16 cellular contexts compared by ENCODE assay signal in genomic region chr5:149161026-149161687, GRCh38. TPM values are rescaled to one million over a fixed set of nuclear protein-coding genes. Genes with fewer than 3 reads are reported as not detected.
DNase-seq lines count a peak whose midpoint lies in the region; ATAC-seq lines count a peak whose summit lies in the region.
"Had no signal": no experiment of that assay in that cellular context is flagged by ENCODE, and none has a peak within 500 bp of the region (broad histone marks: within the 10 kb centered on the region; RNA-seq: fewer than 3 reads in every experiment).

No MANE protein-coding gene starts in this region.

- no peak for ATAC-seq in activated T-helper 17 cell treated with anti-CD3 and anti-CD28 coated beads, Interleukin-2, amount 50 U/mL, for 72 hours (replicated peaks)
- ATAC-seq in GM19351 (IDR thresholded peaks at IDR 0.05; ENCODE audit: unreplicated experiment): no peak
- ATAC-seq: gastroesophageal sphincter had no signal

- no peaks in the 10 kb centered on the region for H3K4me1 Mint-ChIP-seq in activated T-helper 17 cell treated with anti-CD3 and anti-CD28 coated beads, Interleukin-2, amount 50 U/mL, for 72 hours
- H3K4me1 Mint-ChIP-seq: neural progenitor cell had no signal

- peaks cover 6% of the 10 kb centered on the region for H3K27me3 Mint-ChIP-seq in activated T-helper 17 cell treated with anti-CD3 and anti-CD28 coated beads, Interleukin-2, amount 50 U/mL, for 72 hours

- no peaks in the 10 kb centered on the region for H3K9me3 Mint-ChIP-seq in activated T-helper 17 cell treated with anti-CD3 and anti-CD28 coated beads, Interleukin-2, amount 50 U/mL, for 72 hours
- H3K9me3 Mint-ChIP-seq: neural progenitor cell had no signal

- no peaks in the 10 kb centered on the region for H3K36me3 Mint-ChIP-seq in activated T-helper 17 cell treated with anti-CD3 and anti-CD28 coated beads, Interleukin-2, amount 50 U/mL, for 72 hours (ENCODE audit: low read depth)
- H3K36me3 Mint-ChIP-seq: neural progenitor cell had no signal

- peak; percentile 94 for DNase-seq in G401 (ENCODE audit: low spot score)
- peak; percentile 48 for DNase-seq in kidney tubule cell (ENCODE audit: low spot score)
- peak; percentile 78 for DNase-seq in renal cortical epithelial cell (ENCODE audit: low read depth)
- no peak for DNase-seq in COR-L47 (lab: John Stamatoyannopoulos, UW)
- no peak for DNase-seq in NCI-H128 (lab: John Stamatoyannopoulos, UW; ENCODE audit: unreplicated experiment)
- no peak for DNase-seq in 8988T
- DNase-seq: activated CD4-positive, alpha-beta T cell treated with anti-CD3 and anti-CD28 coated beads for 48 hours; activated CD8-positive, alpha-beta memory T cell treated with anti-CD3 and anti-CD28 coated beads, Interleukin-2, amount 50 U/mL, for 4 hours; activated gamma-delta T cell treated with Interleukin-2 at 50 U/mL for 16 hours; Caco-2; NCI-H526 treated with DMSO at 0.1 percent for 48 hours; stimulated activated CD4-positive, alpha-beta T cell treated with anti-CD3 and anti-CD28 coated beads, Interleukin-1b, Interleukin-23, amount 100 ng/mL, for 48 hours had no signal

- H3K4me3 Mint-ChIP-seq in activated T-helper 17 cell treated with anti-CD3 and anti-CD28 coated beads, Interleukin-2, amount 50 U/mL, for 72 hours: no peak overlapping the region
- H3K4me3 Mint-ChIP-seq: neural progenitor cell had no signal

- in situ Hi-C loops in G401 (cut with HindIII; ENCODE audit: low sequenced_read_pairs): no loop called here

- H3K27ac Mint-ChIP-seq in activated T-helper 17 cell treated with anti-CD3 and anti-CD28 coated beads, Interleukin-2, amount 50 U/mL, for 72 hours: peak overlapping the region; percentile 51
- H3K27ac Mint-ChIP-seq: neural progenitor cell had no signal

RNA-seq across cellular contexts. Expression of gene ABLIM3, which starts 19.9 kb away (rescaled TPM):
- 1.1 TPM in 1 of 2 replicates, not detected in the other for total RNA-seq in G401 (2014; rRNA removed; shearing (Covaris generic))
- under 1 TPM; 0.41 to 0.61 TPM for total RNA-seq in activated T-helper 17 cell treated with anti-CD3 and anti-CD28 coated beads, Interleukin-2, amount 50 U/mL, for 72 hours
- total RNA-seq in renal cortical epithelial cell: 17.5 and 33.9 TPM in 2 replicates
- total RNA-seq: Caco-2 had no signal

Comparison
In these comparisons a context has a peak if more than half of its experiments do, and no peak if none do; other contexts are left out.
1. DNase-seq: peak in G401 (single experiment), kidney tubule cell (single experiment) and renal cortical epithelial cell (single experiment); none in COR-L47 (single experiment), NCI-H128 (single experiment) and 8988T (single experiment).